In the genomic region with DNA sequence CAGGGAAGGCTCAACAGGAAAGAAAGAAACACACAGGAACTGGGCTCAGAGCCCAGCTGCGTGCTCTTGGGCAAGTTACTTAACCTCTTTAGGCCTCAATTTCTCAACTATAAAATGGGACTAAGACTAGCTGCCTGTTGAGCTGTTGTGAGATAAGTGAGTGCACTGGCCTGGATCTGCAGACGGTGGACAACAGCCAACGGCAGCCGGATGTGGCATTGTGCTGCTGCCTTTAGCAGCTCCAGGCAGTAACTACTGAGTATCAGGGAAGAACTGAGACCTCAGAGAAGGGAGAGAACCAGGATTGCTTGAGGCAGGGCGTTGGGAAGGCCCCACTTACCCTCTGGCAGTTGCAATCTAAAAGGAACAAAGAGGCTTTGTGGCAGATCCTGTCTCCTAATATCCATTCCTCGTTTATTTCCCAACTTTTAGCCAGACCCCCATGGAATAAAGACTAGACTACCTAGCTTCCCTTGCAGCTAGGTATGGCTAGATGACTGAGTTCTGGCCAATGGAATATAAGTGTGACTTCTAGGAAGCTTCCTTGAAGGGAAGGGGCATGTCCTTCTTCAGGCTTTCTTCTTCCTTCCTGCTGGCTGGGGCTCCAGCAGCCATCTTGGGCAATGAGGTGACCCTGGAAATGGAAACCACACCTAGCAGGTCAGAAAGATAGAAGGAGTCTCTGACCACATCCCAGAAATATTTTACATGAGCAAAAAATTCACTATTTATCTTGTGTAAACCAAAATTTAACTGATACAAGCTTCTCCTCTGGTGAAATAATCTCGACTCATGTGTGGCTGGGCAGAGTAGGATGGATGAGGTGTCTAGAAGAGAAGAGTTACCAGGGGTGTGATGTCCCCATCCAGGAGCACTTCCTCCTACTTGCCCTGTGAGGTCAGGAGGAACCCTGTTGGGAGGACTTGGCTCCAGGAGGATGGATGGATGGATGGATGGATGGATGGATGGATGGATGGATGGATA, we compare ENCODE assay signal across 9 cellular contexts.
A peak's percentile ranks its signal among the peaks of the same experiment; 100 is the strongest.
DNase-seq lines count a peak whose midpoint lies in the region; ATAC-seq, FAIRE-seq and TF ChIP-seq lines count a peak whose summit lies in the region.
"Had no signal": no experiment of that assay in that cellular context is flagged by ENCODE, and none has a peak within 500 bp of the region (broad histone marks: within the 10 kb centered on the region; RNA-seq: fewer than 3 reads in every experiment).

No MANE protein-coding gene starts in this region.

- H3K27me3 Mint-ChIP-seq in osteocyte (ENCODE audit: unreplicated experiment), result no peaks in the 10 kb centered on the region
- no peaks in the 10 kb centered on the region for H3K27me3 Mint-ChIP-seq in mesothelial cell of epicardium (ENCODE audit: low read depth)
- H3K27me3 Mint-ChIP-seq: activated CD8-positive, alpha-beta memory T cell treated with anti-CD3 and anti-CD28 coated beads, Interleukin-2, amount 10 ng/mL, durations not matched to agents 7 days and 5 days had no signal

- no peak for FAIRE-seq in HepG2 (lab: Jason Lieb, UNC)

- no peak for TF ChIP-seq RAD21 in HCT116 (IDR thresholded peaks at IDR 0.05; ENCODE audit: low read depth)
- no peak for TF ChIP-seq RAD21 in HepG2 (CRISPR knock-in tag; IDR thresholded peaks at IDR 0.05)

- RAD21 ChIA-PET in HCT116 (lab: Charles Lee; ENCODE audit: low non-redundant PET in 1 of 2, low total read pairs in 2 of 2, uncharacterized antibody in 2 of 2, unreplicated experiment in 2 of 2), result interaction anchor here in 1 of 2 experiments (0.6 kb wide), 1 partner anchor 13 kb away, joined by 3 read pairs; no protein-coding TSS in a partner anchor

- H3K4me3 Mint-ChIP-seq in osteocyte (ENCODE audit: unreplicated experiment) (no peak overlapping the region), mesothelial cell of epicardium (no peak overlapping the region)
- H3K4me3 Mint-ChIP-seq: activated CD8-positive, alpha-beta memory T cell treated with anti-CD3 and anti-CD28 coated beads, Interleukin-2, amount 10 ng/mL, durations not matched to agents 7 days and 5 days had no signal

- 31% methylated on average over 7 of the region's 7 CpGs for WGBS in HepG2 (ENCODE audit: low lambda C conversion rate)

- in situ Hi-C loops in HepG2 (cut with HindIII; ENCODE audit: extremely low pct_ligation_motif_present, low pct_unique_long_range_greater_than_20kb), result no loop called here

- H3K4me2 ChIP-seq in HCT116 (ENCODE audit: low read length), result peak overlapping the region; percentile 71
- peak overlapping the region; percentile 76 for H3K4me2 ChIP-seq in HepG2 (ENCODE audit: low read depth, low read length)

- H3K27ac ChIP-seq in HCT116 (ENCODE audit: low read depth, low read length), result peak overlapping the region; percentile 52; the same call in 1 of the 2 replicates
- peak overlapping the region; percentile 75 for H3K27ac ChIP-seq in cingulate gyrus (ENCODE audit: low read depth, low read length)
- no peak overlapping the region for H3K27ac ChIP-seq in HepG2 (ENCODE audit: extremely low read length, insufficient read depth, low read length)
- H3K27ac ChIP-seq in substantia nigra (ENCODE audit: low read depth, low read length, poor library complexity, severe bottlenecking), result peak overlapping the region; percentile 52

- intact Hi-C loops in HCT116 (cut with micrococcal nuclease), result no loop called here
- intact Hi-C loops in HepG2 (cut with micrococcal nuclease; ENCODE audit: unreplicated experiment), result no loop called here

- H3K4me1 Mint-ChIP-seq in osteocyte (ENCODE audit: unreplicated experiment) (peaks cover 64% of the 10 kb centered on the region), mesothelial cell of epicardium (peaks cover 38% of the 10 kb centered on the region)

- H3K27me3 ChIP-seq in HCT116 (ENCODE audit: insufficient read depth, low read length), result no peaks in the 10 kb centered on the region
- H3K27me3 ChIP-seq in HepG2 (ENCODE audit: control insufficient read depth in 1 of 2, insufficient read depth in 2 of 2, low read length in 2 of 2), result peaks cover 0 to 8% of the 10 kb centered on the region in 2 experiments; a peak in 3 of 5 replicates

- TF ChIP-seq EP300 in HepG2 (IDR thresholded peaks at IDR 0.05; ENCODE audit: low read depth in 2 of 2, low read length in 2 of 2) (no peak), HepG2 (CRISPR knock-in tag; IDR thresholded peaks at IDR 0.05; ENCODE audit: borderline replicate concordance) (no peak)

- ATAC-seq in HCT116 (no peak), HepG2 (no peak), HG03095 (IDR thresholded peaks at IDR 0.05; ENCODE audit: unreplicated experiment) (no peak)

- peaks cover 4% of the 10 kb centered on the region for H3K36me3 Mint-ChIP-seq in osteocyte (ENCODE audit: unreplicated experiment)
- H3K36me3 Mint-ChIP-seq in mesothelial cell of epicardium, result no peaks in the 10 kb centered on the region

- no peak overlapping the region for H3K27ac Mint-ChIP-seq in osteocyte (ENCODE audit: unreplicated experiment)
- no peak overlapping the region for H3K27ac Mint-ChIP-seq in mesothelial cell of epicardium
- H3K27ac Mint-ChIP-seq: activated CD8-positive, alpha-beta memory T cell treated with anti-CD3 and anti-CD28 coated beads, Interleukin-2, amount 10 ng/mL, durations not matched to agents 7 days and 5 days had no signal

- H3K36me3 ChIP-seq in HCT116 (ENCODE audit: control insufficient read depth in 1 of 2, insufficient read depth in 2 of 2, low read length in 2 of 2) (no peaks in the 10 kb centered on the region), HepG2 (replicated peaks in 1 of 2; ENCODE audit: control insufficient read depth in 1 of 2, insufficient read depth in 2 of 2, low read length in 2 of 2) (no peaks in the 10 kb centered on the region)

- H3K9me3 Mint-ChIP-seq in osteocyte (ENCODE audit: unreplicated experiment) (no peaks in the 10 kb centered on the region), mesothelial cell of epicardium (peaks cover 5% of the 10 kb centered on the region)

- peaks cover 18 to 58% of the 10 kb centered on the region in 2 experiments for H3K4me1 ChIP-seq in HCT116 (ENCODE audit: control insufficient read depth in 1 of 2, insufficient read depth in 2 of 2, low read length in 2 of 2)
- H3K4me1 ChIP-seq in HepG2 (ENCODE audit: insufficient read depth, low read length), result peaks cover 82% of the 10 kb centered on the region

- TF ChIP-seq CTCF in HCT116 (IDR thresholded peaks at IDR 0.05 in 2 of 3, conservative IDR thresholded peaks at IDR 0.05 in 1 of 3; ENCODE audit: borderline replicate concordance in 1 of 3, insufficient read depth in 1 of 3, low read depth in 2 of 3, low read length in 2 of 3), result no peak
- no peak for TF ChIP-seq CTCF in HepG2 (CRISPR knock-in tag; IDR thresholded peaks at IDR 0.05)
- TF ChIP-seq CTCF in osteocyte (IDR thresholded peaks at IDR 0.05), result no peak
- no peak for TF ChIP-seq CTCF in mesothelial cell of epicardium (IDR thresholded peaks at IDR 0.05; ENCODE audit: unreplicated experiment)

- POLR2A ChIA-PET in HCT116 (lab: Charles Lee), result interaction anchor here (1.4 to 2.1 kb wide), 2 partner anchors 16 to 20 kb away, joined by 7 to 10 read pairs; no protein-coding TSS in a partner anchor
- POLR2A ChIA-PET in HepG2 (lab: Yijun Ruan, JAX), result no interaction called here

- H3K4me3 ChIP-seq in HCT116 (replicated peaks in 1 of 2; ENCODE audit: low read depth in 1 of 2, low read length in 2 of 2) (no peak overlapping the region), HepG2 (replicated peaks in 1 of 3; ENCODE audit: insufficient read depth in 1 of 3, low read depth in 2 of 3, low read length in 3 of 3) (peak overlapping the region in 1 of 3 experiments; percentile 60; a peak in 2 of 6 replicates)

- TF ChIP-seq POLR2A in HCT116 (IDR thresholded peaks at IDR 0.05; ENCODE audit: borderline replicate concordance, extremely low read depth, insufficient read depth, insufficient read length), result no peak
- no peak for TF ChIP-seq POLR2A in HepG2 (IDR thresholded peaks at IDR 0.05; ENCODE audit: insufficient read depth in 1 of 2, low read depth in 2 of 2, low read length in 2 of 2)

- CTCF ChIA-PET in HCT116 (lab: Charles Lee) (interaction anchor here (1.0 kb wide), 1 partner anchor 285 kb away, joined by 3 read pairs; no protein-coding TSS in a partner anchor), HepG2 (lab: Yijun Ruan, JAX; ENCODE audit: low intra/inter-chr PET ratio, low total read pairs) (no interaction called here)

- no peaks in the 10 kb centered on the region for H3K79me2 ChIP-seq in HCT116 (ENCODE audit: insufficient read depth, low read length)
- no peaks in the 10 kb centered on the region for H3K79me2 ChIP-seq in HepG2 (ENCODE audit: insufficient read depth, low read length)

- BruUV-seq in HCT116 (replicated peaks; lab: Mats Ljungman, UMichigan), result no TSS peak
- no TSS peak for BruUV-seq in HepG2 (replicated peaks; lab: Mats Ljungman, UMichigan)

- no peak overlapping the region for H3K9ac ChIP-seq in HCT116 (ENCODE audit: low read length)
- peak overlapping the region; percentile 52; the same call in 1 of the 2 replicates for H3K9ac ChIP-seq in HepG2 (ENCODE audit: insufficient read depth, low read depth, low read length)

- H4K20me1 ChIP-seq in HCT116 (ENCODE audit: insufficient read depth) (no peaks in the 10 kb centered on the region), HepG2 (ENCODE audit: insufficient read depth, low read length) (no peaks in the 10 kb centered on the region)

- H2AFZ ChIP-seq in HCT116 (ENCODE audit: low read depth, low read length, poor library complexity, severe bottlenecking) (no peak overlapping the region), HepG2 (ENCODE audit: low read length) (no peak overlapping the region)

- H3K9me2 ChIP-seq in HCT116 (ENCODE audit: insufficient read depth), result no peaks in the 10 kb centered on the region

- H3K9me3 ChIP-seq in HCT116 (ENCODE audit: control insufficient read depth in 1 of 2, insufficient read depth in 1 of 2, low read depth in 1 of 2, low read length in 2 of 2) (peaks cover 0 to 8% of the 10 kb centered on the region in 2 experiments; a peak in 1 of 4 replicates), HepG2 (ENCODE audit: low read length) (no peaks in the 10 kb centered on the region)

- DNase-seq in HCT116 (ENCODE audit: low read depth, low spot score) (no peak), HepG2 (ENCODE audit: low spot score) (no peak), substantia nigra (lab: John Stamatoyannopoulos, UW) (no peak), osteocyte (ENCODE audit: extremely low spot score, unreplicated experiment) (no peak), mesothelial cell of epicardium (ENCODE audit: low spot score in 2 of 2, unreplicated experiment in 2 of 2) (no peak), HT-29 (ENCODE audit: low spot score) (no peak)
- DNase-seq: activated CD8-positive, alpha-beta memory T cell treated with anti-CD3 and anti-CD28 coated beads, Interleukin-2, amount 10 ng/mL, durations not matched to agents 7 days and 5 days had no signal

TF ChIP-seq in HCT116, 20 proteins besides CTCF, POLR2A, EP300 and RAD21 (continues in another document):
- TF ChIP-seq, protein P1, sequence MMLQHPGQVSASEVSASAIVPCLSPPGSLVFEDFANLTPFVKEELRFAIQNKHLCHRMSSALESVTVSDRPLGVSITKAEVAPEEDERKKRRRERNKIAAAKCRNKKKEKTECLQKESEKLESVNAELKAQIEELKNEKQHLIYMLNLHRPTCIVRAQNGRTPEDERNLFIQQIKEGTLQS (IDR thresholded peaks at IDR 0.05), result no peak

TF ChIP-seq in HepG2, 621 proteins besides CTCF, POLR2A, EP300 and RAD21 (continues in another document):
- no peak for TF ChIP-seq ZNF382 (CRISPR knock-in tag; IDR thresholded peaks at IDR 0.05; ENCODE audit: borderline replicate concordance)
